Comparison of ENCODE assay signal across 1 cellular context in the genomic region with DNA sequence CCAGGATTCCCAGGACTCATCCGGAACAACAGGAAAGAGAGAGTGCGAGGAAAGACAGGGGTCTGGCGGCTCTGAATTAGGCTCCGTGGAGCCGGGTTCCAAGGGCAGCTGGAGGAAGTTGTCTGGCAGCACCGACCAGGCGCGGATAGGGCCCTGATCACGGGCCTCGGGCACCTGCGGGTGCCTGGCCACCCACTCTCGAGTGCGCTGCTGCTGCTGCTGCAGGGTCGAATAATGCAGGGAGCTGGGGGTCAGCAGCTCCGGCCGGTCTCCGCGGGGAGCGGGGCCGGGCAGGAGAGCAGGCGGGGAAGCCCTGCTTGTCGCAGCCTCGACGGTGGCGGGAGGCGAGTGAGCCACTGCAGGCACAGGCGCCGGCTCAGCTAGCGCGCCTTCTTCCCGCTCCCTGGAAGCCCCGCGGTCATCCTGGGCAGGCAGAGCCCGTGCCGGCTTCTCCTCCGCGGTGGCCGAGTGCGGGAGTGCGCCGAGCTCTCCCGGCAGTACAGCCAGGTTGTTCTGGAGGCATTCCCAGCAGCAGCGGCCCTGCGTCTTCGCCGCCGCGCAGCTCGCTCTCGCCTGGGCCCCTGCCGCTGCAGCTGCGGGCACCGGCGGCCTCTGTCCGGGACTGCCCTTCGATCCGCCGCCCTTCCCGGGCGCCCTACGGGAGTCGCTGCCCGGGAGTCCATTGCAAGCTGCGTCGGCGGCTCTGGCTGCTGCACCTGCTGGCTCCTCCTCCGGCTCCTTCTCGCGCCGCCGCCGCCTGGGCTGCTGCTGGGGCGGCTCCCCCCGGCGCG.
TF ChIP-seq lines count a peak whose summit lies in the region.

No MANE protein-coding gene starts in this region.

TF ChIP-seq in H1, 55 proteins besides CTCF, POLR2A, EP300 and RAD21 (continued from another document):
- no peak for TF ChIP-seq SIN3A (conservative IDR thresholded peaks at IDR 0.05 in 1 of 2, IDR thresholded peaks at IDR 0.05 in 1 of 2; ENCODE audit: low read depth in 1 of 2, low read length in 2 of 2)
- peak; percentile 92; the same call in 1 of the 2 replicates for TF ChIP-seq SUZ12 (IDR thresholded peaks at IDR 0.05; ENCODE audit: low read length)
- no peak for TF ChIP-seq FOSL1 (IDR thresholded peaks at IDR 0.05; ENCODE audit: insufficient read depth, low read depth, low read length)
- peak; percentile 90 for TF ChIP-seq ASH2L (IDR thresholded peaks at IDR 0.05; ENCODE audit: low read length)
- TF ChIP-seq TAF1 (IDR thresholded peaks at IDR 0.05; ENCODE audit: low read depth, low read length) = no peak
- no peak for TF ChIP-seq HDAC2 (IDR thresholded peaks at IDR 0.05; ENCODE audit: borderline replicate concordance in 1 of 2, low read depth in 2 of 2, low read length in 2 of 2)
- TF ChIP-seq BACH1 (IDR thresholded peaks at IDR 0.05; ENCODE audit: low read length) = no peak
- TF ChIP-seq NRF1 (IDR thresholded peaks at IDR 0.05; ENCODE audit: low read depth, low read length) = no peak
- TF ChIP-seq HDAC6 (IDR thresholded peaks at IDR 0.05; ENCODE audit: low read depth, low read length) = no peak
- peak; percentile 97 for TF ChIP-seq E2F6 (IDR thresholded peaks at IDR 0.05)
- peak; percentile 25; the same call in 1 of the 2 replicates for TF ChIP-seq TBP (IDR thresholded peaks at IDR 0.05; ENCODE audit: low read depth, low read length)
- no peak for TF ChIP-seq CBX5 (IDR thresholded peaks at IDR 0.05; ENCODE audit: low read depth, low read length)
- no peak for TF ChIP-seq CTBP2 (IDR thresholded peaks at IDR 0.05; ENCODE audit: borderline replicate concordance, insufficient read depth, insufficient read length, low read length)
- no peak for TF ChIP-seq SP2 (IDR thresholded peaks at IDR 0.05; ENCODE audit: low read length)
- no peak for TF ChIP-seq CBX8 (IDR thresholded peaks at IDR 0.05; ENCODE audit: borderline replicate concordance, low read depth, low read length)
- no peak for TF ChIP-seq KDM1A (IDR thresholded peaks at IDR 0.05; ENCODE audit: borderline replicate concordance, low read length)
- TF ChIP-seq JUN (IDR thresholded peaks at IDR 0.05; ENCODE audit: low read depth, low read length) = no peak
- TF ChIP-seq CEBPB (IDR thresholded peaks at IDR 0.05; ENCODE audit: low read depth, low read length) = no peak
- TF ChIP-seq TCF12 (IDR thresholded peaks at IDR 0.05; ENCODE audit: low read depth, low read length) = no peak
- TF ChIP-seq SRF (IDR thresholded peaks at IDR 0.05; ENCODE audit: low read depth, low read length) = no peak
- no peak for TF ChIP-seq POLR2AphosphoS5 (IDR thresholded peaks at IDR 0.05; ENCODE audit: low read depth, low read length)
- peak; percentile 24; the same call in 1 of the 2 replicates for TF ChIP-seq PHF8 (conservative IDR thresholded peaks at IDR 0.05; ENCODE audit: low read depth, low read length)
- TF ChIP-seq CHD1 (IDR thresholded peaks at IDR 0.05; ENCODE audit: low read depth, low read length) = no peak
- no peak for TF ChIP-seq EGR1 (IDR thresholded peaks at IDR 0.05; ENCODE audit: borderline replicate concordance, low read depth, low read length)
- TF ChIP-seq GABPA (IDR thresholded peaks at IDR 0.05; ENCODE audit: borderline replicate concordance, insufficient read depth, low read length) = 0 out of 2 replicates have a peak, but pooled peaks have one; percentile 15
- no peak for TF ChIP-seq JUND (IDR thresholded peaks at IDR 0.05; ENCODE audit: low read length)
- TF ChIP-seq RBBP5 (IDR thresholded peaks at IDR 0.05; ENCODE audit: borderline replicate concordance, low read depth, low read length) = no peak; the same call in 1 of the 2 replicates
- TF ChIP-seq EZH2 (IDR thresholded peaks at IDR 0.05; ENCODE audit: low read depth, low read length, severe bottlenecking) = peak; percentile 78
- TF ChIP-seq, protein P1, sequence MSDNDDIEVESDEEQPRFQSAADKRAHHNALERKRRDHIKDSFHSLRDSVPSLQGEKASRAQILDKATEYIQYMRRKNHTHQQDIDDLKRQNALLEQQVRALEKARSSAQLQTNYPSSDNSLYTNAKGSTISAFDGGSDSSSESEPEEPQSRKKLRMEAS (IDR thresholded peaks at IDR 0.05) = peak; percentile 94
- TF ChIP-seq MAFK (IDR thresholded peaks at IDR 0.05; ENCODE audit: low read depth, low read length) = no peak
- TF ChIP-seq KDM4A (IDR thresholded peaks at IDR 0.05; ENCODE audit: low read depth, low read length, severe bottlenecking) = peak; percentile 61
